Comparison of ENCODE assay signal across 14 cellular contexts in genomic region chr10:78341953-78342614, GRCh38.
"Had no signal": no experiment of that assay in that cellular context is flagged by ENCODE, and none has a peak within 500 bp of the region (broad histone marks: within the 10 kb centered on the region; RNA-seq: fewer than 3 reads in every experiment).

No MANE protein-coding gene starts in this region.

- H3K4me3 Mint-ChIP-seq: activated T-cell treated with anti-CD3 and anti-CD28 coated beads, Interleukin-2, amount 50 U/mL, for 4 hours; neural progenitor cell; stimulated activated naive B cell treated with anti-CD40 and anti-IgM and Interleukin-4, amounts not matched to agents 10 μg/mL and 1 μg/mL and 100 μg/mL, for 72 hours; T-helper 1 cell treated with Interleukin-12 subunit alpha and Interleukin-12 subunit beta and Interleukin-4 antibody, amounts not matched to agents 30 μg/mL and 1 μg/mL, for 36 hours had no signal

- H3K9me3 Mint-ChIP-seq: activated T-cell treated with anti-CD3 and anti-CD28 coated beads, Interleukin-2, amount 50 U/mL, for 4 hours; T-helper 1 cell treated with Interleukin-12 subunit alpha and Interleukin-12 subunit beta and Interleukin-4 antibody, amounts not matched to agents 30 μg/mL and 1 μg/mL, for 36 hours had no signal

- H3K4me1 Mint-ChIP-seq: stimulated activated naive B cell treated with anti-CD40 and anti-IgM and Interleukin-4, amounts not matched to agents 10 μg/mL and 1 μg/mL and 100 μg/mL, for 72 hours had no signal

- H3K36me3 ChIP-seq: cardiac muscle cell, neural progenitor cell had no signal

- H3K27me3 ChIP-seq: cardiac muscle cell, neural progenitor cell had no signal

- H3K27ac Mint-ChIP-seq: neural progenitor cell; stimulated activated naive B cell treated with anti-CD40 and anti-IgM and Interleukin-4, amounts not matched to agents 10 μg/mL and 1 μg/mL and 100 μg/mL, for 72 hours; T-helper 1 cell treated with Interleukin-12 subunit alpha and Interleukin-12 subunit beta and Interleukin-4 antibody, amounts not matched to agents 30 μg/mL and 1 μg/mL, for 36 hours had no signal

- H3K4me3 ChIP-seq: cardiac muscle cell, neural progenitor cell had no signal

- H3K27ac ChIP-seq: neural progenitor cell had no signal

- H3K36me3 Mint-ChIP-seq: neural progenitor cell; stimulated activated naive B cell treated with anti-CD40 and anti-IgM and Interleukin-4, amounts not matched to agents 10 μg/mL and 1 μg/mL and 100 μg/mL, for 72 hours had no signal

- ATAC-seq: activated T-cell treated with anti-CD3 and anti-CD28 coated beads, Interleukin-2, amount 50 U/mL, for 4 hours; stimulated activated naive B cell treated with anti-CD40 and anti-IgM and Interleukin-4, amounts not matched to agents 10 μg/mL and 1 μg/mL and 100 μg/mL, for 72 hours had no signal

- DNase-seq: activated CD4-positive, alpha-beta T cell treated with anti-CD3 and anti-CD28 coated beads for 48 hours; activated gamma-delta T cell treated with Interleukin-2 at 50 U/mL for 16 hours; activated T-cell treated with anti-CD3 and anti-CD28 coated beads, Interleukin-2, amount 50 U/mL, for 4 hours; effector memory CD4-positive, alpha-beta T cell; kidney; mesendoderm; small intestine; stimulated activated naive B cell treated with anti-CD40 and anti-IgM and Interleukin-4, amounts not matched to agents 10 μg/mL and 1 μg/mL and 100 μg/mL, for 72 hours had no signal

- FAIRE-seq: astrocyte, colon, kidney, small intestine, urothelium cell line had no signal
